ENCODE assay signal across 35 cellular contexts in the genomic region with DNA sequence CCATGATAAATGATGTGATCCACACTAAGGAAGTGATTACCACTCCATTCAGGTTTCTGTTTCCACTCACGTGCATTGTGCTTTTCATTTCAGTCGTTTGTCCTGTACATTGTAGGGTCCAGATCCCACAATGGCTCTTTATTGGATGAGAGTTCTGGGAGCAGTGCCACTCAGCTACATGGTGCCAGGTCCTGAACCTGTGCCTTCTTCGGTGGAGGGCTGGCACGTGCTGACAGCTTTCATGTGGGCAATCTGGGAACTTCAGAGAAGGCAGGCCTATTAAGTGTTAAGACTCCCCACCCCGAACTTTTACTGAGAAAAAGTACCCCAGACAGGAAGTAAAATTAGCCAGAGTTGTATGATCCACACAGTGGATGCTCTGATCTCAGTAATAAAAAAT.
"Had no signal": no experiment of that assay in that cellular context is flagged by ENCODE, and none has a peak within 500 bp of the region (broad histone marks: within the 10 kb centered on the region; RNA-seq: fewer than 3 reads in every experiment).

No MANE protein-coding gene starts in this region.

- ATAC-seq: activated CD8-positive, alpha-beta memory T cell treated with anti-CD3 and anti-CD28 coated beads, Interleukin-2, amount 10 ng/mL, durations not matched to agents 7 days and 5 days; activated naive CD8-positive, alpha-beta T cell treated with anti-CD3 and anti-CD28 coated beads, Interleukin-2, amount 50 U/mL, for 24 hours; PC-3 had no signal

- H3K4me1 Mint-ChIP-seq: activated CD4-positive, alpha-beta memory T cell treated with anti-CD3 and anti-CD28 coated beads, Interleukin-2, amount 10 ng/mL, durations not matched to agents 7 days and 5 days; activated CD8-positive, alpha-beta memory T cell treated with anti-CD3 and anti-CD28 coated beads, Interleukin-2, amount 10 ng/mL, durations not matched to agents 7 days and 5 days; activated naive CD4-positive, alpha-beta T cell treated with anti-CD3 and anti-CD28 coated beads, Interleukin-2, amount 10 ng/mL, durations not matched to agents 7 days and 5 days; activated naive CD8-positive, alpha-beta T cell treated with anti-CD3 and anti-CD28 coated beads, Interleukin-2, amount 50 U/mL, for 24 hours had no signal

- H3K9me3 ChIP-seq: MG63, Peyer's patch had no signal

- DNase-seq: activated CD4-positive, alpha-beta memory T cell treated with anti-CD3 and anti-CD28 coated beads, Interleukin-2, amount 10 ng/mL, durations not matched to agents 7 days and 5 days; activated CD4-positive, alpha-beta T cell treated with anti-CD3 and anti-CD28 coated beads for 1 hour; activated CD4-positive, alpha-beta T cell treated with anti-CD3 and anti-CD28 coated beads for 48 hours; activated CD4-positive, CD25-positive, alpha-beta regulatory T cell; activated CD8-positive, alpha-beta memory T cell treated with anti-CD3 and anti-CD28 coated beads for 24 hours; activated CD8-positive, alpha-beta memory T cell treated with anti-CD3 and anti-CD28 coated beads, Interleukin-2, amount 10 ng/mL, durations not matched to agents 7 days and 5 days; activated CD8-positive, alpha-beta memory T cell treated with anti-CD3 and anti-CD28 coated beads, Interleukin-2, amount 50 U/mL, for 48 hours; activated effector memory CD4-positive, alpha-beta T cell treated with Interleukin-2 at 50 U/mL for 16 hours; activated naive CD4-positive, alpha-beta T cell treated with anti-CD3 and anti-CD28 coated beads, Interleukin-2, amount 10 ng/mL, durations not matched to agents 7 days and 5 days; activated naive CD8-positive, alpha-beta T cell treated with anti-CD3 and anti-CD28 coated beads, Interleukin-2, amount 50 U/mL, for 24 hours; activated T-cell treated with anti-CD3 and anti-CD28 coated beads, Interleukin-2, amount 50 U/mL, for 48 hours; amniotic stem cell; aorta; Karpas-422; KBM-7; MG63; NCI-H1048; NCI-H1417; NCI-H146; NCI-H187; NCI-H2029 treated with DMSO at 0.1 percent for 48 hours; NCI-H2107; NCI-H2171; NCI-H510A; NCI-H526; NCI-H748 treated with DMSO at 0.1 percent for 48 hours; NK-92 treated with Interleukin-12 subunit alpha and Interleukin-12 subunit beta, amount 100 ng/mL, for 24 hours; PC-3; Peyer's patch; SW 1271; T-helper 1 cell; T1000; WERI-Rb-1 had no signal

- H3K4me1 ChIP-seq: Peyer's patch had no signal

- H3K27me3 Mint-ChIP-seq: activated naive CD4-positive, alpha-beta T cell treated with anti-CD3 and anti-CD28 coated beads, Interleukin-2, amount 10 ng/mL, durations not matched to agents 7 days and 5 days had no signal

- H3K27ac ChIP-seq: cardiac muscle cell, Peyer's patch, WERI-Rb-1 had no signal

- H3K36me3 ChIP-seq: cardiac muscle cell, MG63, Peyer's patch, WERI-Rb-1 had no signal

- H3K4me3 Mint-ChIP-seq: activated CD4-positive, alpha-beta memory T cell treated with anti-CD3 and anti-CD28 coated beads, Interleukin-2, amount 10 ng/mL, durations not matched to agents 7 days and 5 days; activated CD8-positive, alpha-beta memory T cell treated with anti-CD3 and anti-CD28 coated beads, Interleukin-2, amount 10 ng/mL, durations not matched to agents 7 days and 5 days; activated naive CD4-positive, alpha-beta T cell treated with anti-CD3 and anti-CD28 coated beads, Interleukin-2, amount 10 ng/mL, durations not matched to agents 7 days and 5 days; activated naive CD8-positive, alpha-beta T cell; activated naive CD8-positive, alpha-beta T cell treated with anti-CD3 and anti-CD28 coated beads, Interleukin-2, amount 50 U/mL, for 24 hours had no signal

- H3K4me3 ChIP-seq: cardiac muscle cell, MG63, Peyer's patch had no signal

- H3K27me3 ChIP-seq: cardiac muscle cell, MG63, Peyer's patch had no signal

- H3K36me3 Mint-ChIP-seq: activated CD8-positive, alpha-beta memory T cell treated with anti-CD3 and anti-CD28 coated beads, Interleukin-2, amount 10 ng/mL, durations not matched to agents 7 days and 5 days; activated naive CD4-positive, alpha-beta T cell treated with anti-CD3 and anti-CD28 coated beads, Interleukin-2, amount 10 ng/mL, durations not matched to agents 7 days and 5 days had no signal

- H3K9me3 Mint-ChIP-seq: activated CD4-positive, alpha-beta memory T cell treated with anti-CD3 and anti-CD28 coated beads, Interleukin-2, amount 10 ng/mL, durations not matched to agents 7 days and 5 days; activated naive CD4-positive, alpha-beta T cell treated with anti-CD3 and anti-CD28 coated beads, Interleukin-2, amount 10 ng/mL, durations not matched to agents 7 days and 5 days; activated naive CD8-positive, alpha-beta T cell treated with anti-CD3 and anti-CD28 coated beads, Interleukin-2, amount 50 U/mL, for 24 hours had no signal

- H3K27ac Mint-ChIP-seq: activated CD4-positive, alpha-beta memory T cell treated with anti-CD3 and anti-CD28 coated beads, Interleukin-2, amount 10 ng/mL, durations not matched to agents 7 days and 5 days; activated CD8-positive, alpha-beta memory T cell treated with anti-CD3 and anti-CD28 coated beads, Interleukin-2, amount 10 ng/mL, durations not matched to agents 7 days and 5 days; activated naive CD4-positive, alpha-beta T cell treated with anti-CD3 and anti-CD28 coated beads, Interleukin-2, amount 10 ng/mL, durations not matched to agents 7 days and 5 days; activated naive CD8-positive, alpha-beta T cell; activated naive CD8-positive, alpha-beta T cell treated with anti-CD3 and anti-CD28 coated beads, Interleukin-2, amount 50 U/mL, for 24 hours had no signal
